Comparison of ENCODE assay signal across 17 cellular contexts in the genomic region with DNA sequence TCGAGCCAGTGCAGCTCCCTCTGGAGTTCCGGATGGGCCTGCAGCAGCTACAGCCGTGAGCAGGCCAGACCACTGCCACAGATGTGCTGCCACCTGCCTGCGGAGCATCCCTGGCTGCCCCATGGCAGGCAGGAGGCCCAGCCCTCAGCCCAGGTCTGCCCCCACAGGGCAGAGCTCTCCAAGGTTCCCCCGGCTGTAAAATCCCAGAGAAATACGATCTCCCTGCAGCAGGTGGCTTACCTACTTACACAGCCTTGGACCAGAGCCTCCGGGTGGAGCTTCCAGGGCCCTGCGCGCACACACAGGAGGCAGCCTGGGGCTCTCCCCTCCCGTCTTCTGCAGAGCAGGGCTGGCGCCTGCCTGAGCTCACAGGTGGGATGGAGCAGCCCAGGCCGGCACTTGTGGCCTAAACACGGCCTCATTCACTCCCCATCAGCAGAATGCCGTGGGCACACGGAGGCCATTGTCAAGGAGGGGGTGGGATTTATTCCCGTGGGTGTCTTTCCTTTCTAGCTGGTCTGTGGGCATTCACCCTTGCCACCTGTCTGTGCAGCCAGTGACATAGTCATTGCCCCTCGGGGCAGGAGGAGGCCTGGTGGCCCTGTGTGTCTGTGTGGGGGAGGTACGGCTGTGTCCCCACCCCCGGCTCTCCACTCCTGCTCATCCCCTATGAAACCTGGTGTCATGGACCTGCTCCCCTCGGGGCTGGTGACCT.
DNase-seq lines count a peak whose midpoint lies in the region; ATAC-seq and TF ChIP-seq lines count a peak whose summit lies in the region.
"Had no signal": no experiment of that assay in that cellular context is flagged by ENCODE, and none has a peak within 500 bp of the region (broad histone marks: within the 10 kb centered on the region; RNA-seq: fewer than 3 reads in every experiment).

No MANE protein-coding gene starts in this region.

- H3K4me3 Mint-ChIP-seq in natural killer cell: no peak overlapping the region
- H3K4me3 Mint-ChIP-seq: activated CD4-positive, alpha-beta memory T cell treated with anti-CD3 and anti-CD28 coated beads, Interleukin-2, amount 10 ng/mL, durations not matched to agents 7 days and 5 days; CD4-positive, alpha-beta T cell; T-helper 1 cell treated with Interleukin-12 subunit alpha and Interleukin-12 subunit beta and Interleukin-4 antibody, amounts not matched to agents 30 μg/mL and 1 μg/mL, for 36 hours had no signal

- no peaks in the 10 kb centered on the region for H3K79me2 ChIP-seq in smooth muscle cell (ENCODE audit: low read depth)

- H3K36me3 ChIP-seq in smooth muscle cell (ENCODE audit: low read depth): no peaks in the 10 kb centered on the region

- H2AFZ ChIP-seq in smooth muscle cell (ENCODE audit: low read depth): no peak overlapping the region

- no peak overlapping the region for H3K4me2 ChIP-seq in smooth muscle cell

- H3K36me3 Mint-ChIP-seq in natural killer cell: no peaks in the 10 kb centered on the region

- WGBS in smooth muscle cell (ENCODE audit: low lambda C conversion rate): 91% methylated on average over 20 of the region's 20 CpGs

- no peaks in the 10 kb centered on the region for H3K27me3 ChIP-seq in smooth muscle cell (ENCODE audit: low read depth)
- H3K27me3 ChIP-seq: stomach had no signal

- H3K4me1 ChIP-seq in smooth muscle cell (ENCODE audit: low read depth): peaks cover 14% of the 10 kb centered on the region

- H3K4me3 ChIP-seq in smooth muscle cell: no peak overlapping the region
- H3K4me3 ChIP-seq: K562, stomach had no signal

- no peak for TF ChIP-seq CTCF in natural killer cell (IDR thresholded peaks at IDR 0.05)
- TF ChIP-seq CTCF in smooth muscle cell (IDR thresholded peaks at IDR 0.05; ENCODE audit: borderline replicate concordance, insufficient read depth, poor library complexity, severe bottlenecking): no peak

- H3K27me3 Mint-ChIP-seq in natural killer cell (ENCODE audit: low read depth in 2 of 2): no peaks in the 10 kb centered on the region
- H3K27me3 Mint-ChIP-seq: activated CD4-positive, alpha-beta memory T cell treated with anti-CD3 and anti-CD28 coated beads, Interleukin-2, amount 10 ng/mL, durations not matched to agents 7 days and 5 days; CD4-positive, alpha-beta T cell had no signal

- peak in 2 of 3 donors; percentile 18 to 28 for ATAC-seq in natural killer cell
- ATAC-seq in GM21737 (IDR thresholded peaks at IDR 0.05; ENCODE audit: unreplicated experiment): no peak
- ATAC-seq in HG03039 (IDR thresholded peaks at IDR 0.05; ENCODE audit: unreplicated experiment): no peak
- ATAC-seq: K562 had no signal

- H4K20me1 ChIP-seq in smooth muscle cell (ENCODE audit: low read depth): peaks cover 94% of the 10 kb centered on the region

- no peaks in the 10 kb centered on the region for H3K9me3 Mint-ChIP-seq in natural killer cell
- H3K9me3 Mint-ChIP-seq: activated CD4-positive, alpha-beta memory T cell treated with anti-CD3 and anti-CD28 coated beads, Interleukin-2, amount 10 ng/mL, durations not matched to agents 7 days and 5 days; CD4-positive, alpha-beta T cell; T-helper 1 cell treated with Interleukin-12 subunit alpha and Interleukin-12 subunit beta and Interleukin-4 antibody, amounts not matched to agents 30 μg/mL and 1 μg/mL, for 36 hours had no signal

- intact Hi-C loops in natural killer cell (cut with micrococcal nuclease): no loop called here

- H3K9ac ChIP-seq in smooth muscle cell (ENCODE audit: low read depth): no peak overlapping the region

- in situ Hi-C loops in G401 (cut with HindIII; ENCODE audit: low sequenced_read_pairs): no loop called here

- H3K27ac Mint-ChIP-seq in natural killer cell: no peak overlapping the region
- H3K27ac Mint-ChIP-seq: activated CD4-positive, alpha-beta memory T cell treated with anti-CD3 and anti-CD28 coated beads, Interleukin-2, amount 10 ng/mL, durations not matched to agents 7 days and 5 days; CD4-positive, alpha-beta T cell; T-helper 1 cell treated with Interleukin-12 subunit alpha and Interleukin-12 subunit beta and Interleukin-4 antibody, amounts not matched to agents 30 μg/mL and 1 μg/mL, for 36 hours had no signal

- H3K9me3 ChIP-seq in smooth muscle cell (replicated peaks; ENCODE audit: low read depth): no peaks in the 10 kb centered on the region
- H3K9me3 ChIP-seq: stomach had no signal

- no peaks in the 10 kb centered on the region for H3K4me1 Mint-ChIP-seq in natural killer cell
- H3K4me1 Mint-ChIP-seq: activated CD4-positive, alpha-beta memory T cell treated with anti-CD3 and anti-CD28 coated beads, Interleukin-2, amount 10 ng/mL, durations not matched to agents 7 days and 5 days had no signal

- H3K27ac ChIP-seq in smooth muscle cell (ENCODE audit: low read depth): no peak overlapping the region
- H3K27ac ChIP-seq: stomach had no signal

- H3F3A ChIP-seq in smooth muscle cell (ENCODE audit: low read depth): peaks cover 8% of the 10 kb centered on the region

- DNase-seq in G401 (ENCODE audit: low spot score) (peak; percentile 68), NCI-H2081 (lab: John Stamatoyannopoulos, UW) (peak; percentile 78 to 85), SHP77 treated with DMSO at 0.1 percent for 48 hours (lab: John Stamatoyannopoulos, UW) (peak; percentile 69), natural killer cell (no peak), ecto neural progenitor cell (ENCODE audit: low spot score) (no peak), smooth muscle cell (lab: John Stamatoyannopoulos, UW; ENCODE audit: unreplicated experiment) (no peak)
- DNase-seq: activated CD4-positive, alpha-beta memory T cell treated with anti-CD3 and anti-CD28 coated beads, Interleukin-2, amount 10 ng/mL, durations not matched to agents 7 days and 5 days; activated naive CD4-positive, alpha-beta T cell treated with anti-CD3 and anti-CD28 coated beads, Interleukin-2, amount 50 U/mL, for 16 hours; CD4-positive, alpha-beta T cell; central memory CD4-positive, alpha-beta T cell; GOT3; stimulated activated CD4-positive, alpha-beta T cell treated with anti-CD3 and anti-CD28 coated beads, Interleukin-4, amount 100 ng/mL, for 24 hours; stomach had no signal

Comparison
In these comparisons a context has a peak if more than half of its experiments do, and no peak if none do; other contexts are left out.
1. DNase-seq: peak in G401 (single experiment), NCI-H2081 (2 of 2) and SHP77 treated with DMSO at 0.1 percent for 48 hours (single experiment); none in natural killer cell (single experiment), ecto neural progenitor cell (single experiment) and smooth muscle cell (single experiment).
2. ATAC-seq: peak in natural killer cell (2 of 3); none in GM21737 (single experiment) and HG03039 (single experiment).